Comparison of ENCODE assay signal across 1 cellular context in the genomic region with DNA sequence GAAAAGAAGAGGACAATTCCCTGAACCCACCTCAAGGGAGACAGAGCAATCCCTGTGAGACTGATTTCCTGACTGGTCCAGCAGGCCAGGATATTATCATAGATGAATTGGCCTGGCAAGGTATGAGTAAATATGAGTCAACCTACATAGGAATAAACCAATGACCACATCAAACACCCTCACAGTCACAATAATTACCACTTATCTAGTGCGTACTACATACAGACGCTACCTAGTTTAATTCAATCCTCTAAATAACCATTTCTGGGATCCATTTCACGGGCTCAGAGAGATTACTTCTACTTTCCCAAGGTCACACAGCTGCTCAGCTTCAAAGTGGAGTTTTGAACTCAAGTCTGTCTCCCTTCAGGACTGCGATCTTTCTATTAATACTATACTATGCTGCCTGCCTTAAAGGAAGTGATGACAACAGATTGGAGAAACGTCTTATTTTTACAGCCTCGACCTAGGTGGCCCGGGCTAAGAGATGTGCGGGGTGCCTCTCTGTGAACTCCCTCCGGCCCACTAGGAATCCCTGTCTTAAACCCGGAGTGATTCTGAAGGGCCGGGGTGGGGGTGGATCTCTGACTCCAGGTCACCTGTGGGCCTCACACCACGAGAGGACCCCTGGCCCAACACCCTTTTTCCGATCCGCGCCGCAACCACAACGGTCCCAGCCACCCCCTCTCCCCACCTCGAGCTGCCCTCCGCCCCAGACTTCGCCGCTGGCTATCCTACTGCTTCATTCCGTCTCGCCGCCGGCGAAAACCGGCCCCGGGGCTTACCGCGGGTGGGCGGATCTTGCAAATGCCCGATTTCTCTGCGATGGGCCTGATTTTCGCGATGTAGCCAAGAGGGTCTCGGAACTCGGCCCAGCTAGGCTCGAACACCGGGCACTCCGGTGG.
TF ChIP-seq lines count a peak whose summit lies in the region.

No MANE protein-coding gene starts in this region.

TF ChIP-seq in GM23338, 12 proteins besides CTCF, POLR2A, EP300 and RAD21 (continued from another document):
- TF ChIP-seq ZNF462 (CRISPR knock-in tag; IDR thresholded peaks at IDR 0.05) = no peak
- no peak for TF ChIP-seq EZH2 (IDR thresholded peaks at IDR 0.05; ENCODE audit: low read depth, unreplicated experiment)
- TF ChIP-seq JUNB (IDR thresholded peaks at IDR 0.05; ENCODE audit: unreplicated experiment) = no peak
- no peak for TF ChIP-seq ZNF114 (CRISPR knock-in tag; IDR thresholded peaks at IDR 0.05)
- TF ChIP-seq ZNF331 (CRISPR knock-in tag; IDR thresholded peaks at IDR 0.05; ENCODE audit: low read depth) = no peak
- no peak for TF ChIP-seq EZH2phosphoT487 (IDR thresholded peaks at IDR 0.05; ENCODE audit: unreplicated experiment)
- TF ChIP-seq ETS1 (IDR thresholded peaks at IDR 0.05) = no peak
- TF ChIP-seq REST (IDR thresholded peaks at IDR 0.05; ENCODE audit: unreplicated experiment) = no peak
- TF ChIP-seq POLR2AphosphoS5 (IDR thresholded peaks at IDR 0.05; ENCODE audit: low read depth) = no peak
- no peak for TF ChIP-seq CREB1 (CRISPR knock-in tag; IDR thresholded peaks at IDR 0.05; ENCODE audit: low read depth)
- TF ChIP-seq STAT1 (IDR thresholded peaks at IDR 0.05; ENCODE audit: unreplicated experiment) = no peak
